ENCODE assay signal across 17 cellular contexts in the genomic region with DNA sequence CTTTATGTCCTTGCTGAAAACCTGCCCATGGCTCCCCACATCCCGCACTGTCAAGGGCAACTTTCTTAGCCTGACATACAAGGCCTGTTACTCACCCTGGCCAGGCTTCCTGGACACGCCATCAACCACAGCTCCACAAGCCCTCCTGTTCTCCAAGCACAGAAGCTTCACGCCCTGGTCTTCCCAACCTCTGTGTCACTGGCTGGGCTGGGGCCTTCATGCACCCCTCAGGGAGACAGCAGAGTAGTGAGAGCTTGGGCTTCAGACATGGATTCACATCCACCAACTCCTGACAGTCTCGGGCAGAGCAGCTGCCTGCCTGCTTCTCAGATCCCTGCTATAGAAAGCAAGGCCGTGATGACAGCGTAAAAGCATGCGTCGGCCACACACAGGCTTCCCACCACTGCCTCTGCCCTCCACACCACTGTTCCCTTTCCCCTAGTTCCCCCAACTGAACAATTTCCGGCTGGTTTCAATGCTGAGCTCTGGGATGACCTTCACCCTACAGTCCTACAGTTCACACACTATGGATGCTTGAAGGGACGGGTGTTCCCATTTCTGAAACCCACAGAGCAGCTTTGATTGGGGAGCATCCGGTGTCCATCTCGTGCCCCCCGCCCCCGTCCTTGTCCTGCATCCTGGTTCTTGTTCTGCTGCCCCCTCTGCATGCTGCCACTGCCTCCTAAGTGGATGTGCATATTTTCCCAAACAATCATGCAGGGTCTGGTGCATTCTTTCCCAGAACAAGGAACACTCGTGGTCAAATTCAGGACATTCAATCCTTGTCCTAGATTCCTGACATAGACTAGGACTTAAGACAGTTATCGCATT. TPM values are rescaled to one million over a fixed set of nuclear protein-coding genes. Genes with fewer than 3 reads are reported as not detected.
A peak's percentile ranks its signal among the peaks of the same experiment; 100 is the strongest.
DNase-seq lines count a peak whose midpoint lies in the region; ATAC-seq and TF ChIP-seq lines count a peak whose summit lies in the region.
"Had no signal": no experiment of that assay in that cellular context is flagged by ENCODE, and none has a peak within 500 bp of the region (broad histone marks: within the 10 kb centered on the region; RNA-seq: fewer than 3 reads in every experiment).

No MANE protein-coding gene starts in this region.

- H3K4me3 ChIP-seq in AG04449 (ENCODE audit: low read depth, low read length), result peak overlapping the region; percentile 29

- CTCF ChIA-PET in AG04449 (lab: Yijun Ruan, JAX), result interaction anchor here (1.1 to 2.2 kb wide), 3 partner anchors 25 to 34 kb away, joined by 3 to 5 read pairs (median 3); no protein-coding TSS in a partner anchor

- H3K27me3 Mint-ChIP-seq in nephron (ENCODE audit: low read depth), result peaks cover 27% of the 10 kb centered on the region
- H3K27me3 Mint-ChIP-seq: activated CD8-positive, alpha-beta T cell treated with anti-CD3 and anti-CD28 coated beads for 36 hours; central memory CD8-positive, alpha-beta T cell; naive B cell had no signal

- peak overlapping the region in 2 of 3 experiments; percentile 38 to 41 for H3K27ac Mint-ChIP-seq in nephron
- H3K27ac Mint-ChIP-seq: activated CD8-positive, alpha-beta T cell treated with anti-CD3 and anti-CD28 coated beads for 36 hours; immature natural killer cell; naive B cell had no signal

- TF ChIP-seq CTCF in AG04449 (IDR thresholded peaks at IDR 0.05; ENCODE audit: insufficient read depth, low read length, missing control alignments) (no peak), nephron (IDR thresholded peaks at IDR 0.05; ENCODE audit: unreplicated experiment in 3 of 3) (no peak)

- no peak overlapping the region for H3K4me3 Mint-ChIP-seq in nephron
- H3K4me3 Mint-ChIP-seq: activated CD8-positive, alpha-beta T cell treated with anti-CD3 and anti-CD28 coated beads for 36 hours; central memory CD8-positive, alpha-beta T cell; immature natural killer cell; naive B cell had no signal

- no peaks in the 10 kb centered on the region for H3K9me3 Mint-ChIP-seq in nephron
- H3K9me3 Mint-ChIP-seq: activated CD8-positive, alpha-beta T cell treated with anti-CD3 and anti-CD28 coated beads for 36 hours; central memory CD8-positive, alpha-beta T cell; immature natural killer cell had no signal

- H3K36me3 Mint-ChIP-seq in nephron (ENCODE audit: low read depth), result no peaks in the 10 kb centered on the region
- H3K36me3 Mint-ChIP-seq: immature natural killer cell, naive B cell had no signal

- DNase-seq in AG04449 (ENCODE audit: low read depth, low spot score), result peak; percentile 80
- DNase-seq in HT1080 (ENCODE audit: low read depth), result peak; percentile 43
- DNase-seq in epidermal melanocyte (ENCODE audit: insufficient read length, low spot score), result peak; percentile 31
- no peak for DNase-seq in SKM-1 treated with dmso at 0.1 percent for 144 hours (lab: John Stamatoyannopoulos, UW; ENCODE audit: unreplicated experiment)
- DNase-seq in UCSD-AML1 (lab: John Stamatoyannopoulos, UW; ENCODE audit: unreplicated experiment), result no peak
- DNase-seq: ACHN; activated CD8-positive, alpha-beta T cell treated with anti-CD3 and anti-CD28 coated beads for 36 hours; activated gamma-delta T cell; DMS79 treated with DMSO at 0.1 percent for 48 hours; immature natural killer cell; Kasumi-1; naive B cell had no signal

- POLR2A ChIA-PET in AG04449 (lab: Yijun Ruan, JAX), result interaction anchor here (0.9 kb wide), 1 partner anchor 26 kb away, joined by 3 read pairs; no protein-coding TSS in a partner anchor

- H3K4me1 Mint-ChIP-seq in nephron, result peaks cover 15% of the 10 kb centered on the region
- H3K4me1 Mint-ChIP-seq: central memory CD8-positive, alpha-beta T cell; immature natural killer cell had no signal

- ATAC-seq in HG03159 (IDR thresholded peaks at IDR 0.05; ENCODE audit: unreplicated experiment) (no peak), HG02571 (IDR thresholded peaks at IDR 0.05; ENCODE audit: unreplicated experiment) (no peak)
- ATAC-seq: activated CD8-positive, alpha-beta T cell treated with anti-CD3 and anti-CD28 coated beads for 36 hours had no signal

RNA-seq across cellular contexts. Expression of a gene that starts 33.4 kb away (rescaled TPM):
- 0.43 and 0.69 TPM in 2 replicates for total RNA-seq in HT1080 (2014; rRNA removed; shearing (Covaris generic))
- 9.4 and 9.9 TPM in 2 replicates for polyA plus RNA-seq in HT1080 (2015; cell fraction: cytosol; rRNA removed)
- polyA plus RNA-seq in HT1080 (2015; cell fraction: nucleus; rRNA removed), result 7.8 and 8.2 TPM in 2 replicates
- total RNA-seq: activated CD8-positive, alpha-beta T cell treated with anti-CD3 and anti-CD28 coated beads for 36 hours; T-helper 2 cell treated with Interferon-gamma antibody and Interleukin-4, amounts not matched to agents 100 ng/mL and 5 ng/mL, for 36 hours had no signal

Comparison
In these comparisons a context has a peak if more than half of its experiments do, and no peak if none do; other contexts are left out.
1. DNase-seq: peak in AG04449 (single experiment), HT1080 (single experiment) and epidermal melanocyte (single experiment); none in SKM-1 treated with dmso at 0.1 percent for 144 hours (single experiment) and UCSD-AML1 (single experiment).